In genomic region chr12:26838888-26839416, GRCh38 we compare ENCODE assay signal across 17 cellular contexts. TPM values are rescaled to one million over a fixed set of nuclear protein-coding genes. Genes with fewer than 3 reads are reported as not detected.
DNase-seq lines count a peak whose midpoint lies in the region; ATAC-seq and TF ChIP-seq lines count a peak whose summit lies in the region.
"Had no signal": no experiment of that assay in that cellular context is flagged by ENCODE, and none has a peak within 500 bp of the region (broad histone marks: within the 10 kb centered on the region; RNA-seq: fewer than 3 reads in every experiment).

No MANE protein-coding gene starts in this region.

- WGBS in neuronal stem cell (ENCODE audit: extremely low coverage in 2 of 2, insufficient read length in 2 of 2, insufficient replicate concordance in 1 of 2), 2 donors, result no CpG with 5 or more reads among the region's 24 CpGs

- no peaks in the 10 kb centered on the region for H3K4me1 ChIP-seq in HEK293 (ENCODE audit: control insufficient read depth, insufficient read depth, low read length)
- no peaks in the 10 kb centered on the region for H3K4me1 ChIP-seq in neuronal stem cell (ENCODE audit: control insufficient read depth in 2 of 2, insufficient read depth in 1 of 2, low read depth in 1 of 2, low read length in 2 of 2)
- H3K4me1 ChIP-seq: A549, Caco-2 had no signal

- H4K91ac ChIP-seq in neuronal stem cell (ENCODE audit: low read depth, low read length, poor library complexity), result no peak overlapping the region

- no peak overlapping the region for H2BK120ac ChIP-seq in neuronal stem cell (ENCODE audit: low read depth, low read length)

- POLR2A ChIA-PET in activated CD4-positive, alpha-beta T cell treated with anti-CD3 and anti-CD28 coated beads for 36 hours (lab: Charles Lee), result no interaction called here
- POLR2A ChIA-PET in HEK293 (lab: Yijun Ruan, JAX), result no interaction called here

- H3K4me1 Mint-ChIP-seq in activated CD4-positive, alpha-beta T cell treated with anti-CD3 and anti-CD28 coated beads, Interleukin-2, amount 10 ng/mL, durations not matched to agents 24 days and 14 days, result peaks cover 7% of the 10 kb centered on the region
- peaks cover 10% of the 10 kb centered on the region for H3K4me1 Mint-ChIP-seq in activated CD4-positive, alpha-beta T cell treated with anti-CD3 and anti-CD28 coated beads for 36 hours

- no peak overlapping the region for H3K4ac ChIP-seq in neuronal stem cell (ENCODE audit: low read length)

- H3K27ac Mint-ChIP-seq in activated CD4-positive, alpha-beta T cell treated with anti-CD3 and anti-CD28 coated beads, Interleukin-2, amount 10 ng/mL, durations not matched to agents 24 days and 14 days, result no peak overlapping the region
- no peak overlapping the region for H3K27ac Mint-ChIP-seq in activated CD4-positive, alpha-beta T cell treated with anti-CD3 and anti-CD28 coated beads for 36 hours
- H3K27ac Mint-ChIP-seq: B cell; CD4-positive, alpha-beta T cell; CD8-positive, alpha-beta T cell had no signal

- no peak overlapping the region for H3K18ac ChIP-seq in neuronal stem cell (ENCODE audit: low read length)

- H3K14ac ChIP-seq in neuronal stem cell (ENCODE audit: low read length), result no peak overlapping the region

- H3K27ac ChIP-seq in HEK293 (ENCODE audit: extremely low read depth, low read depth, low read length) (no peak overlapping the region), neuronal stem cell (replicated peaks; ENCODE audit: low read length) (no peak overlapping the region)
- H3K27ac ChIP-seq: 22Rv1; A549; BLaER1 treated with 17β-estradiol and CSF1 and Interleukin-3, amounts not matched to agents 10 nM and 100 nM; C4-2B had no signal

- no peaks in the 10 kb centered on the region for H3K36me3 Mint-ChIP-seq in activated CD4-positive, alpha-beta T cell treated with anti-CD3 and anti-CD28 coated beads, Interleukin-2, amount 10 ng/mL, durations not matched to agents 24 days and 14 days (ENCODE audit: low read depth)
- H3K36me3 Mint-ChIP-seq in activated CD4-positive, alpha-beta T cell treated with anti-CD3 and anti-CD28 coated beads for 36 hours (ENCODE audit: low read depth), result no peaks in the 10 kb centered on the region
- H3K36me3 Mint-ChIP-seq: CD8-positive, alpha-beta T cell had no signal

- DNase-seq in activated CD4-positive, alpha-beta T cell treated with anti-CD3 and anti-CD28 coated beads, Interleukin-2, amount 10 ng/mL, durations not matched to agents 24 days and 14 days, result peak; percentile 47
- no peak for DNase-seq in activated CD4-positive, alpha-beta T cell treated with anti-CD3 and anti-CD28 coated beads for 36 hours
- DNase-seq in neuronal stem cell (ENCODE audit: low spot score), result no peak
- no peak for DNase-seq in stimulated activated CD4-positive, alpha-beta T cell treated with anti-CD3 and anti-CD28 coated beads, Interleukin-2, amount 100 ng/mL, for 24 hours
- DNase-seq: AML-193; Caco-2; Calu3; CD4-positive, alpha-beta T cell; CD8-positive, alpha-beta T cell; DMS79 treated with DMSO at 0.1 percent for 48 hours; GF-D8 had no signal

- CTCF ChIA-PET in activated CD4-positive, alpha-beta T cell treated with anti-CD3 and anti-CD28 coated beads for 36 hours (lab: Charles Lee), result no interaction called here
- CTCF ChIA-PET in HEK293 (lab: Yijun Ruan, JAX), result no interaction called here

- H2BK5ac ChIP-seq in neuronal stem cell (ENCODE audit: low read length), result no peak overlapping the region

- H3K23ac ChIP-seq in neuronal stem cell (ENCODE audit: low read depth, low read length, poor library complexity), result no peak overlapping the region

- peaks cover 0 to 9% (median 0%) of the 10 kb centered on the region in 3 experiments for H3K27me3 ChIP-seq in neuronal stem cell (ENCODE audit: control insufficient read depth in 3 of 3, insufficient read depth in 3 of 3, low read depth in 1 of 3, low read length in 3 of 3)

- no peak overlapping the region for H2AFZ ChIP-seq in neuronal stem cell (ENCODE audit: low read length)

- H3K4me2 ChIP-seq in neuronal stem cell (ENCODE audit: insufficient read depth, low read length, poor library complexity, severe bottlenecking), result no peak overlapping the region
- H3K4me2 ChIP-seq: A549; BLaER1 treated with 17β-estradiol and CSF1 and Interleukin-3, amounts not matched to agents 10 nM and 100 nM had no signal

- intact Hi-C loops in activated CD4-positive, alpha-beta T cell treated with anti-CD3 and anti-CD28 coated beads, Interleukin-2, amount 10 ng/mL, durations not matched to agents 24 days and 14 days (cut with micrococcal nuclease), result loop anchor here (10.0 kb wide), 1 partner anchor 46 kb away; no protein-coding TSS in a partner anchor
- intact Hi-C loops in activated CD4-positive, alpha-beta T cell treated with anti-CD3 and anti-CD28 coated beads for 36 hours (cut with DNase I, micrococcal nuclease), result loop anchor here in 1 of 2 experiments (10.0 kb wide), 1 partner anchor 46 kb away; no protein-coding TSS in a partner anchor

- H2BK12ac ChIP-seq in neuronal stem cell (ENCODE audit: low read length), result no peak overlapping the region

- no peaks in the 10 kb centered on the region for H3K79me1 ChIP-seq in neuronal stem cell (ENCODE audit: low read depth, low read length)

- no peak for TF ChIP-seq CTCF in HEK293 (tag by site-specific recombination; IDR thresholded peaks at IDR 0.05)

- no peak overlapping the region for H2AK5ac ChIP-seq in neuronal stem cell (ENCODE audit: low read depth, low read length)

- no peak overlapping the region for H3K4me3 Mint-ChIP-seq in activated CD4-positive, alpha-beta T cell treated with anti-CD3 and anti-CD28 coated beads, Interleukin-2, amount 10 ng/mL, durations not matched to agents 24 days and 14 days
- no peak overlapping the region for H3K4me3 Mint-ChIP-seq in activated CD4-positive, alpha-beta T cell treated with anti-CD3 and anti-CD28 coated beads for 36 hours
- H3K4me3 Mint-ChIP-seq: B cell; CD4-positive, alpha-beta T cell; CD8-positive, alpha-beta T cell had no signal

- no peak overlapping the region for H4K8ac ChIP-seq in neuronal stem cell (ENCODE audit: low read depth, low read length)

- H3K9ac ChIP-seq in neuronal stem cell (ENCODE audit: low read depth, low read length, poor library complexity), result peak overlapping the region; percentile 16
- H3K9ac ChIP-seq: BLaER1 treated with 17β-estradiol and CSF1 and Interleukin-3, amounts not matched to agents 10 nM and 100 nM had no signal

- no peaks in the 10 kb centered on the region for H3K27me3 Mint-ChIP-seq in activated CD4-positive, alpha-beta T cell treated with anti-CD3 and anti-CD28 coated beads, Interleukin-2, amount 10 ng/mL, durations not matched to agents 24 days and 14 days
- H3K27me3 Mint-ChIP-seq in activated CD4-positive, alpha-beta T cell treated with anti-CD3 and anti-CD28 coated beads for 36 hours, result no peaks in the 10 kb centered on the region
- H3K27me3 Mint-ChIP-seq: B cell; CD4-positive, alpha-beta T cell had no signal

- H3K4me3 ChIP-seq in HEK293 (ENCODE audit: low read depth, low read length) (no peak overlapping the region), neuronal stem cell (ENCODE audit: low read length in 2 of 2) (no peak overlapping the region)
- H3K4me3 ChIP-seq: A549; BLaER1 treated with 17β-estradiol and CSF1 and Interleukin-3, amounts not matched to agents 10 nM and 100 nM had no signal

- H3K36me3 ChIP-seq in HEK293 (ENCODE audit: control insufficient read depth in 2 of 2, insufficient read depth in 1 of 2, low read length in 2 of 2), result no peaks in the 10 kb centered on the region
- H3K36me3 ChIP-seq in neuronal stem cell (replicated peaks in 1 of 2; ENCODE audit: control insufficient read depth in 2 of 2, insufficient read depth in 2 of 2, low read length in 2 of 2), result no peaks in the 10 kb centered on the region
- H3K36me3 ChIP-seq: BLaER1 treated with 17β-estradiol and CSF1 and Interleukin-3, amounts not matched to agents 10 nM and 100 nM had no signal

- no peaks in the 10 kb centered on the region for H3K9me3 Mint-ChIP-seq in activated CD4-positive, alpha-beta T cell treated with anti-CD3 and anti-CD28 coated beads, Interleukin-2, amount 10 ng/mL, durations not matched to agents 24 days and 14 days
- no peaks in the 10 kb centered on the region for H3K9me3 Mint-ChIP-seq in activated CD4-positive, alpha-beta T cell treated with anti-CD3 and anti-CD28 coated beads for 36 hours (ENCODE audit: low read depth)
- H3K9me3 Mint-ChIP-seq: CD4-positive, alpha-beta T cell; CD8-positive, alpha-beta T cell had no signal

- ATAC-seq in activated CD4-positive, alpha-beta T cell treated with anti-CD3 and anti-CD28 coated beads for 36 hours, result no peak
- ATAC-seq: A549; CD8-positive, alpha-beta T cell had no signal

- H3K9me3 ChIP-seq in HEK293 (ENCODE audit: control insufficient read depth, insufficient read depth, low read depth, low read length), result no peaks in the 10 kb centered on the region
- H3K9me3 ChIP-seq in neuronal stem cell (replicated peaks in 1 of 2; ENCODE audit: control insufficient read depth in 2 of 2, insufficient read depth in 1 of 2, low read depth in 1 of 2, low read length in 2 of 2), result peaks cover 0 to 8% of the 10 kb centered on the region in 2 donors
- H3K9me3 ChIP-seq: A549 had no signal

- no peak overlapping the region for H2BK15ac ChIP-seq in neuronal stem cell (ENCODE audit: low read length)

TF ChIP-seq in HEK293, 187 proteins besides CTCF, POLR2A, EP300 and RAD21 (continues in another document):
- TF ChIP-seq ZNF610 (tag by site-specific recombination; IDR thresholded peaks at IDR 0.05; ENCODE audit: borderline replicate concordance), result peak; percentile 64; the same call in 1 of the 2 replicates
- no peak for TF ChIP-seq ZFP41 (tag by site-specific recombination; IDR thresholded peaks at IDR 0.05; ENCODE audit: borderline replicate concordance)
- no peak for TF ChIP-seq ZNF658 (tag by site-specific recombination; IDR thresholded peaks at IDR 0.05)

RNA-seq across cellular contexts. Expression of gene ITPR2, which starts 6.0 kb away (rescaled TPM):
- total RNA-seq in activated CD4-positive, alpha-beta T cell treated with anti-CD3 and anti-CD28 coated beads, Interleukin-2, amount 10 ng/mL, durations not matched to agents 24 days and 14 days, result 46.0 and 46.2 TPM in 2 replicates
- 10 to 100 TPM; 27.3 to 28.6 TPM for total RNA-seq in activated CD4-positive, alpha-beta T cell treated with anti-CD3 and anti-CD28 coated beads for 36 hours
- polyA plus RNA-seq in neuronal stem cell (2013, experiment 1 of 2), result 0.25 TPM
- 0.17 TPM for polyA plus RNA-seq in neuronal stem cell (2013, experiment 2 of 2)
